In the genomic region with DNA sequence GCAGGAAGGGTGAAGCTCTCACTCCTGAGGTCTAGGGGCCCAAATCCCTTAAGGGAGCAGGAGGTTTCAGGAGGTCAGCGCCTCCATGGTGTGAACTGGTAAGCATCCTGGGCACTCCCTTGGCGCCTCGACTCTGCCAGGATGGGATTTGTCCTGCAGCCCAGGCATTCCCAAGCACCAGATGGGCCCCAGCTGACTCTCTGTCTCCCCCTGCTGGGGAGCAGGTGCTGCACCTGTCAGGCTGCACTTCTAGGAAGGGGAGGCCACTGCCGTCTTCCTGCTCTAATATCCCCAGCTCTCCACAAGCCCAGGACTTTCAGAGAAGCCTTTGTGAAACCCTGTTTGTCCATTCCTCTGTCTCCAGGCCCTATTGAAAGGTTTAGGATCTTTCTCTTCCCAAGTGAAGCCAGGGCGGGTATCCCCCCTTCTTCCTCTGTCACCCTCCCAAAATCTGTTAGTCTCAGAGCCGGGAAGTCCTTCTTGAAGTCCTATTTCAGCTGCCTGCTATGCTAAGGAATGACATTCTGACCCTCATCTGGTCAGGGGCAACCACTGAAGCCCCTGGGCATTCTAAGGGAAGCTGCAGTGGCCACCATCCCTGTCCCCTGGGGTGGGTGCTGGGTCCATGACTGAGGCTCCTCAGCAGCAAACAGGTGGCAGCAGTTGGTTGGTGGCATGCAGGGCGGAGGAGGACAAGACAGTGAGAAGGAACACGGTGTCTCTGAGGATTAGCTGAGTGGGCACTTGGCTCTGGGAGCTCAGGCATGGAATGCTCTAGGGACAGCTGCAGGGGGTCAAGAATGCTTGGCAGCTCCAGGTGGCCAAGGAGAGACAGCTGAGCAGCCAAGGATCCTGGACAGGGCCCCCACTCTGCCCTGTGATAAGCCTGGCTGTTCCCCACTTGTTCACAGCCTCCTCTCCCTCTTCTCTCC, we compare ENCODE assay signal across 8 cellular contexts. TPM values are rescaled to one million over a fixed set of nuclear protein-coding genes. Genes with fewer than 3 reads are reported as not detected.
DNase-seq lines count a peak whose midpoint lies in the region; ATAC-seq, FAIRE-seq and TF ChIP-seq lines count a peak whose summit lies in the region.

No MANE protein-coding gene starts in this region.

- H3K27ac ChIP-seq in HL-60 (replicated peaks) = no peak overlapping the region
- no peak overlapping the region for H3K27ac ChIP-seq in left ventricle myocardium inferior (replicated peaks)
- no peak overlapping the region for H3K27ac ChIP-seq in small intestine (ENCODE audit: low read depth in 1 of 2, low read length in 1 of 2)

- H3K9me3 Mint-ChIP-seq in Calu3 (ENCODE audit: low read depth, unreplicated experiment) = no peaks in the 10 kb centered on the region

- no peaks in the 10 kb centered on the region for H3K4me1 Mint-ChIP-seq in Calu3 (ENCODE audit: low read depth, unreplicated experiment)

- FAIRE-seq in small intestine (lab: Jason Lieb, UNC) = no peak

- 48 to 59% (median 53%) methylated on average over 8 of the region's 8 CpGs for WGBS in small intestine, 3 donors

- H3K4me1 ChIP-seq in left ventricle myocardium inferior = no peaks in the 10 kb centered on the region
- H3K4me1 ChIP-seq in small intestine (ENCODE audit: control insufficient read depth in 2 of 2, insufficient read depth in 1 of 2, low read depth in 1 of 2, low read length in 1 of 2) = no peaks in the 10 kb centered on the region

- no peak overlapping the region for H3K4me3 ChIP-seq in HL-60 (replicated peaks; ENCODE audit: insufficient read depth, low read length)
- H3K4me3 ChIP-seq in left ventricle myocardium inferior = no peak overlapping the region
- no peak overlapping the region for H3K4me3 ChIP-seq in small intestine (ENCODE audit: low read depth in 1 of 2, low read length in 2 of 2)

- H3K36me3 Mint-ChIP-seq in Calu3 (ENCODE audit: insufficient read depth, unreplicated experiment) = no peaks in the 10 kb centered on the region

- TF ChIP-seq CTCF in Calu3 (IDR thresholded peaks at IDR 0.05; ENCODE audit: unreplicated experiment) (peak; percentile 97), HL-60 (IDR thresholded peaks at IDR 0.05; ENCODE audit: insufficient read depth, low read length) (peak; percentile 94), left ventricle myocardium inferior (IDR thresholded peaks at IDR 0.05; ENCODE audit: borderline replicate concordance) (peak; percentile 87)

- H3K36me3 ChIP-seq in left ventricle myocardium inferior = no peaks in the 10 kb centered on the region
- H3K36me3 ChIP-seq in small intestine (ENCODE audit: control insufficient read depth in 2 of 2, insufficient read depth in 2 of 2, low read length in 2 of 2) = no peaks in the 10 kb centered on the region

- CTCF ChIA-PET in Calu3 (lab: Charles Lee) = interaction anchor here (0.6 to 3.7 kb wide), 12 partner anchors 10 to 206 kb away, joined by 3 to 68 read pairs (median 4); a partner anchor contains a TSS

- intact Hi-C loops in Calu3 (cut with micrococcal nuclease; ENCODE audit: unreplicated experiment) (loop anchor here (1.0 kb wide), 1 partner anchor 54 kb away; no protein-coding TSS in a partner anchor), left ventricle myocardium inferior (cut with micrococcal nuclease) (no loop called here)

- BruUV-seq in Calu3 (replicated peaks; lab: Mats Ljungman, UMichigan) = no TSS peak

- DNase-seq in Calu3 (peak; percentile 91), HL-60 (ENCODE audit: low read depth in 1 of 2, low spot score in 1 of 2) (peak in 1 of 2 experiments; percentile 59), RPMI7951 (ENCODE audit: low read depth) (peak; percentile 55), amygdala (lab: John Stamatoyannopoulos, UW) (peak in 42 of 56 donors; percentile 21 to 81 (median 50)), left ventricle myocardium inferior (peak; percentile 48), small intestine (peak; percentile 53)

- no peaks in the 10 kb centered on the region for H3K27me3 ChIP-seq in HL-60 (ENCODE audit: insufficient read depth, poor library complexity, severe bottlenecking)
- H3K27me3 ChIP-seq in left ventricle myocardium inferior (ENCODE audit: low read depth) = peaks cover 9% of the 10 kb centered on the region
- no peaks in the 10 kb centered on the region for H3K27me3 ChIP-seq in small intestine (ENCODE audit: control insufficient read depth in 2 of 2, insufficient read depth in 2 of 2, low read length in 2 of 2)

- H3K9me3 ChIP-seq in left ventricle myocardium inferior (replicated peaks) = no peaks in the 10 kb centered on the region
- no peaks in the 10 kb centered on the region for H3K9me3 ChIP-seq in small intestine (ENCODE audit: control insufficient read depth, low read depth)

- H3K4me3 Mint-ChIP-seq in Calu3 (ENCODE audit: low read depth, unreplicated experiment) = no peak overlapping the region

- ATAC-seq in HG02759 (IDR thresholded peaks at IDR 0.05; ENCODE audit: unreplicated experiment) (no peak), HG03520 (IDR thresholded peaks at IDR 0.05; ENCODE audit: unreplicated experiment) (no peak)

- no peak overlapping the region for H3K27ac Mint-ChIP-seq in Calu3 (ENCODE audit: unreplicated experiment)

- peaks cover 78% of the 10 kb centered on the region for H3K27me3 Mint-ChIP-seq in Calu3 (ENCODE audit: unreplicated experiment)

RNA-seq across cellular contexts. Expression of a gene that starts 3.2 kb away (rescaled TPM):
- total RNA-seq in Calu3 (2022) (not detected in 2 replicates), left ventricle myocardium inferior (not detected)
- 0.48 and 1.4 TPM in 2 replicates for total RNA-seq in RPMI7951 (2014; rRNA removed; shearing (Covaris generic))
- polyA plus RNA-seq in small intestine = not detected

RNA-seq across cellular contexts. Expression of a gene that starts 14.1 kb away (rescaled TPM):
- not detected in 2 replicates for total RNA-seq in Calu3 (2022)
- total RNA-seq in RPMI7951 (2014; rRNA removed; shearing (Covaris generic)) = not detected in 2 replicates
- total RNA-seq in left ventricle myocardium inferior = not detected
- 1 to 10 TPM in 2 of 3 donors, under 1 TPM in 1; 0.45 to 1.6 (median 1.4) TPM for polyA plus RNA-seq in small intestine

RNA-seq across cellular contexts. Expression of a gene that starts 44.9 kb away (rescaled TPM):
- total RNA-seq in Calu3 (2022) = 1.5 and 1.7 TPM in 2 replicates
- 15.0 and 16.6 TPM in 2 replicates for total RNA-seq in RPMI7951 (2014; rRNA removed; shearing (Covaris generic))
- 16.4 TPM for total RNA-seq in left ventricle myocardium inferior
- 1 to 10 TPM in 1 of 3 donors, under 1 TPM in 1, not detected in 1; 0.54 to 1.4 TPM for polyA plus RNA-seq in small intestine

RNA-seq across cellular contexts. Expression of a gene that starts 57.0 kb away (rescaled TPM):
- total RNA-seq in Calu3 (2022) (not detected in 2 replicates), left ventricle myocardium inferior (not detected)
- total RNA-seq in RPMI7951 (2014; rRNA removed; shearing (Covaris generic)) = not detected in 2 replicates
- polyA plus RNA-seq in small intestine = under 1 TPM in 1 of 3 donors, not detected in 2; 0.43 TPM
